Comparison of ENCODE assay signal across 1 cellular context in the genomic region with DNA sequence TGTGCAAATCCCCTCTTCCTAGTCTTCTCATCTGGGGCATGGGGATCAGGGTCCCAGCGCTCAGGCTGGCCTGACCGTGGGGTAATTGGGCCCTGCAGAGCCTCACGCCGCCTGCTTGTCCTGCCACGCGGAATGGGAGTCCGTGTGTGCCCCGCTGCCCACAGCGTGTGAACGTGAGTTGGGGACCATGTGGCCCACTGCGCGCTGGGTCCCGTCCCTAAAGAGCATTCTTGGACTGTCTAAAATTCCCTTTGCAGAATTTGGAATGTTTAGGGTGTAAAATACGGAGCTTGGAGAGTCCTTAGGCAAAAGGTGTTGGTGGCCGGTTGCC.
TF ChIP-seq lines count a peak whose summit lies in the region.

No MANE protein-coding gene starts in this region.

TF ChIP-seq in GM23338, 12 proteins besides CTCF, POLR2A, EP300 and RAD21 (continued from another document):
- TF ChIP-seq POLR2AphosphoS5 (IDR thresholded peaks at IDR 0.05; ENCODE audit: low read depth) = no peak
